25 cellular contexts compared by ENCODE assay signal in the genomic region with DNA sequence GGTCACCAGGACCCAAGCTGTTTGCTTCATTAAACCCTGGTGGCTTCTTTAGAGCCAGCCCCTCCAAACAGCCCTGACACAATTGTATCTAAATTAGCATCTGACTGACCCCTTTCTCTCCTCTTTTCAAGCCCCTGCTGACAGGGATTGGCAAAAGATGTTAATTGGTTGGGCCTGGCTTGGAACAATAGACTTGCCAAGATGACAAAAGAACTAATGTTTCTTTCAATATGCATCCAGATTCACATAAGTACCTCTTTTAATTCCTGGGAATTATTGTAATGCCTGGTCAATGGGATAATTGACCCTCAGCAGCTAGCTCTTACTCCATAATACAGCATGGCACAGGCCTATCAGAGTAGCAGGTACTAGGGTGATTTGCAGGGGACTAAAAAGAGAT.
DNase-seq lines count a peak whose midpoint lies in the region; TF ChIP-seq lines count a peak whose summit lies in the region.
"Had no signal": no experiment of that assay in that cellular context is flagged by ENCODE, and none has a peak within 500 bp of the region (broad histone marks: within the 10 kb centered on the region; RNA-seq: fewer than 3 reads in every experiment).

No MANE protein-coding gene starts in this region.

- POLR2A ChIA-PET in A673 (lab: Charles Lee; ENCODE audit: low non-redundant PET): interaction anchor here (0.6 kb wide), 1 partner anchor 18 kb away, joined by 3 read pairs; no protein-coding TSS in a partner anchor

- no TSS peak for BruUV-seq in A673 (replicated peaks; lab: Mats Ljungman, UMichigan)

- intact Hi-C loops in A673 (cut with micrococcal nuclease; ENCODE audit: unreplicated experiment): no loop called here

- H3K27me3 ChIP-seq in A673 (replicated peaks; ENCODE audit: insufficient read depth, low read depth, low read length, poor library complexity): no peaks in the 10 kb centered on the region
- H3K27me3 ChIP-seq: esophagus muscularis mucosa, pancreas, Peyer's patch had no signal

- peaks cover 4% of the 10 kb centered on the region for H3K9me3 Mint-ChIP-seq in glutamatergic neuron (ENCODE audit: unreplicated experiment)
- H3K9me3 Mint-ChIP-seq: CD8-positive, alpha-beta memory T cell; effector memory CD8-positive, alpha-beta T cell; memory B cell had no signal

- TF ChIP-seq CTCF in glutamatergic neuron (IDR thresholded peaks at IDR 0.05; ENCODE audit: partially characterized antibody, unreplicated experiment) (no peak), A673 (conservative IDR thresholded peaks at IDR 0.05; ENCODE audit: low read depth, low read length) (no peak)

- peak; percentile 10 for DNase-seq in NCI-H2107 treated with DMSO at 0.1 percent for 48 hours (lab: John Stamatoyannopoulos, UW; ENCODE audit: unreplicated experiment)
- no peak for DNase-seq in NCI-H2107 (lab: John Stamatoyannopoulos, UW)
- DNase-seq in NCI-H524 (lab: John Stamatoyannopoulos, UW): peak; percentile 71 to 73
- DNase-seq in glutamatergic neuron: no peak
- peak; percentile 88 for DNase-seq in retina
- no peak for DNase-seq in NCI-H1694 (lab: John Stamatoyannopoulos, UW)
- DNase-seq in A673 (ENCODE audit: low spot score): no peak
- no peak for DNase-seq in activated CD8-positive, alpha-beta memory T cell treated with anti-CD3 and anti-CD28 coated beads, Interleukin-2, amount 50 U/mL, for 4 hours
- DNase-seq: 8988T; activated CD4-positive, alpha-beta T cell treated with anti-CD3 and anti-CD28 coated beads for 36 hours; AML-193; CD8-positive, alpha-beta memory T cell; DMS53; effector memory CD8-positive, alpha-beta T cell; hypothalamus; left colon; naive thymus-derived CD4-positive, alpha-beta T cell; NK-92 treated with Interleukin-12 subunit alpha and Interleukin-12 subunit beta, amount 100 ng/mL, for 24 hours; pancreas; Peyer's patch; T-helper 1 cell had no signal

- H3K27ac Mint-ChIP-seq in glutamatergic neuron (ENCODE audit: unreplicated experiment): peak overlapping the region; percentile 57
- H3K27ac Mint-ChIP-seq: activated CD4-positive, alpha-beta T cell treated with anti-CD3 and anti-CD28 coated beads for 36 hours; activated naive CD8-positive, alpha-beta T cell; effector memory CD8-positive, alpha-beta T cell; memory B cell; type B pancreatic cell had no signal

- no peak overlapping the region for H3K4me3 Mint-ChIP-seq in glutamatergic neuron (ENCODE audit: unreplicated experiment)
- H3K4me3 Mint-ChIP-seq: activated CD4-positive, alpha-beta T cell treated with anti-CD3 and anti-CD28 coated beads for 36 hours; activated naive CD8-positive, alpha-beta T cell; CD8-positive, alpha-beta memory T cell; effector memory CD8-positive, alpha-beta T cell; memory B cell; naive thymus-derived CD4-positive, alpha-beta T cell; type B pancreatic cell had no signal

- H3K36me3 Mint-ChIP-seq in glutamatergic neuron (ENCODE audit: unreplicated experiment): no peaks in the 10 kb centered on the region
- H3K36me3 Mint-ChIP-seq: activated naive CD8-positive, alpha-beta T cell; CD8-positive, alpha-beta memory T cell; memory B cell; type B pancreatic cell had no signal

- CTCF ChIA-PET in A673 (lab: Charles Lee): no interaction called here

- H3K4me1 ChIP-seq in A673 (ENCODE audit: insufficient read depth, low read length, poor library complexity, severe bottlenecking): peaks cover 22% of the 10 kb centered on the region
- H3K4me1 ChIP-seq: esophagus muscularis mucosa, pancreas, Peyer's patch had no signal

- no peak overlapping the region for H3K4me3 ChIP-seq in A673 (ENCODE audit: low read depth, low read length, poor library complexity, severe bottlenecking)
- H3K4me3 ChIP-seq: esophagus muscularis mucosa, pancreas, Peyer's patch had no signal

- peaks cover 2% of the 10 kb centered on the region for H3K27me3 Mint-ChIP-seq in glutamatergic neuron (ENCODE audit: unreplicated experiment)
- H3K27me3 Mint-ChIP-seq: type B pancreatic cell had no signal

- no peak overlapping the region for H3K27ac ChIP-seq in A673 (ENCODE audit: low read depth, low read length, poor library complexity, severe bottlenecking)
- H3K27ac ChIP-seq: esophagus muscularis mucosa, pancreas, Peyer's patch had no signal

- no peaks in the 10 kb centered on the region for H3K36me3 ChIP-seq in A673 (ENCODE audit: insufficient read depth, low read length, poor library complexity, severe bottlenecking)
- H3K36me3 ChIP-seq: esophagus muscularis mucosa, pancreas, Peyer's patch had no signal

- H3K9me3 ChIP-seq in A673 (ENCODE audit: low read depth, low read length, poor library complexity, severe bottlenecking): no peaks in the 10 kb centered on the region
- H3K9me3 ChIP-seq: esophagus muscularis mucosa, pancreas, Peyer's patch had no signal

- H3K4me1 Mint-ChIP-seq in glutamatergic neuron (ENCODE audit: low read depth, unreplicated experiment): peaks cover 25% of the 10 kb centered on the region
- H3K4me1 Mint-ChIP-seq: activated CD4-positive, alpha-beta T cell treated with anti-CD3 and anti-CD28 coated beads for 36 hours; CD8-positive, alpha-beta memory T cell; memory B cell had no signal

Comparison
In these comparisons a context has a peak if more than half of its experiments do, and no peak if none do; other contexts are left out.
1. DNase-seq: peak in NCI-H2107 treated with DMSO at 0.1 percent for 48 hours (single experiment), NCI-H524 (2 of 2) and retina (single experiment); none in NCI-H2107 (single experiment), glutamatergic neuron (single experiment), NCI-H1694 (single experiment), A673 (single experiment) and activated CD8-positive, alpha-beta memory T cell treated with anti-CD3 and anti-CD28 coated beads, Interleukin-2, amount 50 U/mL, for 4 hours (single experiment).